Comparison of ENCODE assay signal across 12 cellular contexts in genomic region chr11:12207384-12208150, GRCh38.
DNase-seq lines count a peak whose midpoint lies in the region; ATAC-seq, FAIRE-seq and TF ChIP-seq lines count a peak whose summit lies in the region.
"Had no signal": no experiment of that assay in that cellular context is flagged by ENCODE, and none has a peak within 500 bp of the region (broad histone marks: within the 10 kb centered on the region; RNA-seq: fewer than 3 reads in every experiment).

No MANE protein-coding gene starts in this region.

- BruUV-seq in OCI-LY7 (replicated peaks; lab: Mats Ljungman, UMichigan): no TSS peak

- no peak overlapping the region for H3K4me2 ChIP-seq in OCI-LY7 (ENCODE audit: low read length)

- ATAC-seq in WTC11: no peak
- ATAC-seq in HG03135 (IDR thresholded peaks at IDR 0.05; ENCODE audit: unreplicated experiment): no peak

- no peak for TF ChIP-seq POLR2A in esophagus squamous epithelium (IDR thresholded peaks at IDR 0.05)

- H3K9me3 Mint-ChIP-seq in WTC11: peaks cover 5% of the 10 kb centered on the region; the same call in 1 of the 2 replicates

- H3K4me1 ChIP-seq in small intestine (ENCODE audit: control insufficient read depth in 2 of 2, insufficient read depth in 1 of 2, low read depth in 1 of 2, low read length in 1 of 2): no peaks in the 10 kb centered on the region
- H3K4me1 ChIP-seq in esophagus squamous epithelium: no peaks in the 10 kb centered on the region
- no peaks in the 10 kb centered on the region for H3K4me1 ChIP-seq in OCI-LY7 (ENCODE audit: insufficient read depth, low read length, poor library complexity, severe bottlenecking)

- H3K27me3 Mint-ChIP-seq in WTC11 (ENCODE audit: low read depth): no peaks in the 10 kb centered on the region

- POLR2A ChIA-PET in WTC11 (lab: Charles Lee) (interaction anchor here (0.6 kb wide), 1 partner anchor 572 kb away, joined by 5 read pairs; no protein-coding TSS in a partner anchor), OCI-LY7 (lab: Charles Lee) (interaction anchor here (0.6 kb wide), 1 partner anchor 39 kb away, joined by 3 read pairs; no protein-coding TSS in a partner anchor)

- CTCF ChIA-PET in WTC11 (lab: Charles Lee) (interaction anchor here (1.2 kb wide), 1 partner anchor 89 kb away, joined by 3 read pairs; no protein-coding TSS in a partner anchor), OCI-LY7 (lab: Charles Lee; ENCODE audit: unreplicated experiment) (no interaction called here)

- H3K36me3 ChIP-seq in brain microvascular endothelial cell (replicated peaks) (peaks cover 86% of the 10 kb centered on the region), small intestine (ENCODE audit: control insufficient read depth in 2 of 2, insufficient read depth in 2 of 2, low read length in 2 of 2) (peaks cover 0 to 20% of the 10 kb centered on the region in 2 donors), esophagus squamous epithelium (peaks cover 0 to 46% (median 0%) of the 10 kb centered on the region in 3 donors), OCI-LY7 (ENCODE audit: insufficient read depth, low read length) (no peaks in the 10 kb centered on the region)

- no peak for FAIRE-seq in small intestine (lab: Jason Lieb, UNC)
- FAIRE-seq: islet of Langerhans had no signal

- in situ Hi-C loops in brain microvascular endothelial cell (cut with HindIII; ENCODE audit: low pct_ligation_motif_present, low sequenced_read_pairs): no loop called here

- H3K9me2 ChIP-seq in OCI-LY7 (ENCODE audit: insufficient read depth, low read length): no peaks in the 10 kb centered on the region

- DNase-seq in CD1c-positive myeloid dendritic cell (ENCODE audit: extremely low spot score) (peak; percentile 45), HT1080 (ENCODE audit: low read depth) (peak; percentile 95), brain microvascular endothelial cell (peak; percentile 92), small intestine (peak; percentile 82), WTC11 (ENCODE audit: low spot score) (no peak), esophagus squamous epithelium (lab: John Stamatoyannopoulos, UW) (no peak), OCI-LY7 (ENCODE audit: low spot score) (no peak)
- DNase-seq: DMS 273 treated with DMSO at 0.1 percent for 48 hours, NCI-H2029 treated with DMSO at 0.1 percent for 48 hours, retina had no signal

- 27 to 65% (median 48%) methylated on average over 9 of the region's 9 CpGs for WGBS in small intestine, 3 donors
- 77 to 83% methylated on average over 9 of the region's 9 CpGs for WGBS in esophagus squamous epithelium, 2 donors

- no peak overlapping the region for H3K4me3 Mint-ChIP-seq in WTC11

- no peak overlapping the region for H3K4me3 ChIP-seq in brain microvascular endothelial cell (ENCODE audit: low read depth, low read length)
- H3K4me3 ChIP-seq in small intestine (ENCODE audit: low read depth in 1 of 2, low read length in 2 of 2): no peak overlapping the region
- H3K4me3 ChIP-seq in esophagus squamous epithelium: no peak overlapping the region
- no peak overlapping the region for H3K4me3 ChIP-seq in OCI-LY7 (ENCODE audit: low read depth, low read length, poor library complexity, severe bottlenecking)

- no peak overlapping the region for H2AFZ ChIP-seq in OCI-LY7 (ENCODE audit: low read length)

- H3K79me2 ChIP-seq in OCI-LY7 (ENCODE audit: insufficient read depth, low read depth, low read length): no peaks in the 10 kb centered on the region

- H3K27ac Mint-ChIP-seq in WTC11: no peak overlapping the region

- no peaks in the 10 kb centered on the region for H3K4me1 Mint-ChIP-seq in WTC11

- H3K27me3 ChIP-seq in brain microvascular endothelial cell (replicated peaks) (no peaks in the 10 kb centered on the region), small intestine (ENCODE audit: control insufficient read depth in 2 of 2, insufficient read depth in 2 of 2, low read length in 2 of 2) (no peaks in the 10 kb centered on the region), esophagus squamous epithelium (no peaks in the 10 kb centered on the region)

- TF ChIP-seq CTCF in brain microvascular endothelial cell (IDR thresholded peaks at IDR 0.05; ENCODE audit: low read depth, low read length, missing control alignments): peak; percentile 33
- no peak for TF ChIP-seq CTCF in WTC11 (IDR thresholded peaks at IDR 0.05)
- no peak for TF ChIP-seq CTCF in esophagus squamous epithelium (IDR thresholded peaks at IDR 0.05)
- no peak for TF ChIP-seq CTCF in OCI-LY7 (conservative IDR thresholded peaks at IDR 0.05; ENCODE audit: low read length)

- no peaks in the 10 kb centered on the region for H3K9me3 ChIP-seq in small intestine (ENCODE audit: control insufficient read depth, low read depth)
- H3K9me3 ChIP-seq in esophagus squamous epithelium: no peaks in the 10 kb centered on the region
- H3K9me3 ChIP-seq in OCI-LY7 (ENCODE audit: low read length): no peaks in the 10 kb centered on the region

- intact Hi-C loops in esophagus squamous epithelium (cut with DNase I) (no loop called here), OCI-LY7 (cut with micrococcal nuclease; ENCODE audit: unreplicated experiment) (no loop called here)

- no peaks in the 10 kb centered on the region for H4K20me1 ChIP-seq in OCI-LY7 (ENCODE audit: insufficient read depth, low read length)

- no peaks in the 10 kb centered on the region for H3K36me3 Mint-ChIP-seq in WTC11

- H3K27ac ChIP-seq in brain microvascular endothelial cell (peak overlapping the region; percentile 99), small intestine (ENCODE audit: low read depth in 1 of 2, low read length in 1 of 2) (no peak overlapping the region), esophagus squamous epithelium (no peak overlapping the region), OCI-LY7 (ENCODE audit: low read depth, low read length, poor library complexity, severe bottlenecking) (no peak overlapping the region)

TF ChIP-seq in WTC11, 78 proteins besides CTCF, POLR2A, EP300 and RAD21 (continues in another document):
- TF ChIP-seq GTF2I (CRISPR knock-in tag; conservative IDR thresholded peaks at IDR 0.05) (no peak), NR2C2 (CRISPR knock-in tag; IDR thresholded peaks at IDR 0.05) (no peak), RORB (CRISPR knock-in tag; IDR thresholded peaks at IDR 0.05) (no peak), ZNF121 (CRISPR knock-in tag; IDR thresholded peaks at IDR 0.05) (no peak), ATF3 (CRISPR knock-in tag; conservative IDR thresholded peaks at IDR 0.05) (no peak), CBFB (CRISPR knock-in tag; IDR thresholded peaks at IDR 0.05; ENCODE audit: low read depth) (no peak), RELA (CRISPR knock-in tag; IDR thresholded peaks at IDR 0.05; ENCODE audit: borderline replicate concordance) (no peak), ZBTB43 (CRISPR knock-in tag; IDR thresholded peaks at IDR 0.05) (no peak), EMX1 (CRISPR knock-in tag; IDR thresholded peaks at IDR 0.05) (no peak), NR3C1 (CRISPR knock-in tag; conservative IDR thresholded peaks at IDR 0.05; ENCODE audit: low read depth) (no peak), FOXJ3 (CRISPR knock-in tag; IDR thresholded peaks at IDR 0.05; ENCODE audit: borderline replicate concordance) (no peak)
- TF ChIP-seq, protein P1, sequence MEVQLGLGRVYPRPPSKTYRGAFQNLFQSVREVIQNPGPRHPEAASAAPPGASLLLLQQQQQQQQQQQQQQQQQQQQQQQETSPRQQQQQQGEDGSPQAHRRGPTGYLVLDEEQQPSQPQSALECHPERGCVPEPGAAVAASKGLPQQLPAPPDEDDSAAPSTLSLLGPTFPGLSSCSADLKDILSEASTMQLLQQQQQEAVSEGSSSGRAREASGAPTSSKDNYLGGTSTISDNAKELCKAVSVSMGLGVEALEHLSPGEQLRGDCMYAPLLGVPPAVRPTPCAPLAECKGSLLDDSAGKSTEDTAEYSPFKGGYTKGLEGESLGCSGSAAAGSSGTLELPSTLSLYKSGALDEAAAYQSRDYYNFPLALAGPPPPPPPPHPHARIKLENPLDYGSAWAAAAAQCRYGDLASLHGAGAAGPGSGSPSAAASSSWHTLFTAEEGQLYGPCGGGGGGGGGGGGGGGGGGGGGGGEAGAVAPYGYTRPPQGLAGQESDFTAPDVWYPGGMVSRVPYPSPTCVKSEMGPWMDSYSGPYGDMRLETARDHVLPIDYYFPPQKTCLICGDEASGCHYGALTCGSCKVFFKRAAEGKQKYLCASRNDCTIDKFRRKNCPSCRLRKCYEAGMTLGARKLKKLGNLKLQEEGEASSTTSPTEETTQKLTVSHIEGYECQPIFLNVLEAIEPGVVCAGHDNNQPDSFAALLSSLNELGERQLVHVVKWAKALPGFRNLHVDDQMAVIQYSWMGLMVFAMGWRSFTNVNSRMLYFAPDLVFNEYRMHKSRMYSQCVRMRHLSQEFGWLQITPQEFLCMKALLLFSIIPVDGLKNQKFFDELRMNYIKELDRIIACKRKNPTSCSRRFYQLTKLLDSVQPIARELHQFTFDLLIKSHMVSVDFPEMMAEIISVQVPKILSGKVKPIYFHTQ (CRISPR knock-in tag; IDR thresholded peaks at IDR 0.05): no peak
- TF ChIP-seq, protein P2, sequence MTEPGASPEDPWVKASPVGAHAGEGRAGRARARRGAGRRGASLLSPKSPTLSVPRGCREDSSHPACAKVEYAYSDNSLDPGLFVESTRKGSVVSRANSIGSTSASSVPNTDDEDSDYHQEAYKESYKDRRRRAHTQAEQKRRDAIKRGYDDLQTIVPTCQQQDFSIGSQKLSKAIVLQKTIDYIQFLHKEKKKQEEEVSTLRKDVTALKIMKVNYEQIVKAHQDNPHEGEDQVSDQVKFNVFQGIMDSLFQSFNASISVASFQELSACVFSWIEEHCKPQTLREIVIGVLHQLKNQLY (CRISPR knock-in tag; IDR thresholded peaks at IDR 0.05): no peak

Comparison
In these comparisons a context has a peak if more than half of its experiments do, and no peak if none do; other contexts are left out.
1. DNase-seq: peak in CD1c-positive myeloid dendritic cell (single experiment), HT1080 (single experiment), brain microvascular endothelial cell (single experiment) and small intestine (single experiment); none in WTC11 (single experiment), esophagus squamous epithelium (single experiment) and OCI-LY7 (single experiment).